Comparison of ENCODE assay signal across 16 cellular contexts in the genomic region with DNA sequence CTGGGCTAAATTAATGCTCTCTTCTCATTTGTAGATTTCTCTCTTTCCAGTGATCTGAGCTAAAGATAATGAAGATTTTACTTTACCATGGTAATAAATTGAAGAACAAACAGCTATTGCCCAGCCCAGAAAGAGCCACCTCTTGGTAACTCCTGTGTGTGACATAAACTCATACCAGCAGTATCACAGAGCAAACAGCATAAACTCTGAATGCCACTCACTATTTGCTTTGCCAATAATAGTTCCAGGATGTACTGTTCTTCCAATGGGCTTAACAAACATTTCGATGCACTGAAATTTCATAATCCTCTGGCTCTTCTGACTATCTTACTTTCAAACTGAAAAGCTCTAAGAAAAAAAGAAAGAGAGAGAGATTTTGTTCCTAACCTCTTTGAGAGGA.
"Had no signal": no experiment of that assay in that cellular context is flagged by ENCODE, and none has a peak within 500 bp of the region (broad histone marks: within the 10 kb centered on the region; RNA-seq: fewer than 3 reads in every experiment).

No MANE protein-coding gene starts in this region.

- H3K27me3 ChIP-seq: foreskin keratinocyte, transverse colon had no signal

- DNase-seq: activated CD4-positive, alpha-beta T cell treated with anti-CD3 and anti-CD28 coated beads for 4 hours; activated CD8-positive, alpha-beta T cell treated with anti-CD3 and anti-CD28 coated beads for 36 hours; activated gamma-delta T cell; activated T-cell treated with anti-CD3 and anti-CD28 coated beads, Interleukin-2, amount 50 U/mL, for 4 hours; effector CD4-positive, alpha-beta T cell; foreskin keratinocyte; glutamatergic neuron; immature natural killer cell; posterior cingulate gyrus; stimulated activated CD4-positive, alpha-beta T cell treated with anti-CD3 and anti-CD28 coated beads, Interleukin-4, amount 100 ng/mL, for 24 hours; stimulated activated naive CD4-positive, alpha-beta T cell; transverse colon had no signal

- H3K9me3 ChIP-seq: transverse colon had no signal

- H3K4me3 ChIP-seq: coronary artery, skin epidermis, transverse colon had no signal

- ATAC-seq: activated CD8-positive, alpha-beta T cell treated with anti-CD3 and anti-CD28 coated beads for 36 hours; activated naive CD4-positive, alpha-beta T cell treated with anti-CD3 and anti-CD28 coated beads, Interleukin-2, amount 50 U/mL, for 72 hours; activated T-cell treated with anti-CD3 and anti-CD28 coated beads, Interleukin-2, amount 50 U/mL, for 4 hours; foreskin keratinocyte; natural killer cell treated with Interleukin-12 subunit alpha and Interleukin-12 subunit beta and Interleukin-15 and Interleukin-18, amount 100 ng/mL, for 72 hours had no signal

- H3K27ac ChIP-seq: coronary artery, foreskin keratinocyte, skin epidermis, transverse colon had no signal

- H3K36me3 ChIP-seq: transverse colon had no signal

- H3K4me1 ChIP-seq: foreskin keratinocyte, transverse colon had no signal
